ENCODE assay signal across 26 cellular contexts in genomic region chr13:100537486-100537885, GRCh38.
"Had no signal": no experiment of that assay in that cellular context is flagged by ENCODE, and none has a peak within 500 bp of the region (broad histone marks: within the 10 kb centered on the region; RNA-seq: fewer than 3 reads in every experiment).

No MANE protein-coding gene starts in this region.

- H3K4me2 ChIP-seq: SK-N-SH, smooth muscle cell had no signal

- H3K27ac ChIP-seq: esophagus muscularis mucosa, heart left ventricle, sigmoid colon, upper lobe of right lung had no signal

- H3K27me3 ChIP-seq: esophagus muscularis mucosa, heart left ventricle, sigmoid colon, upper lobe of right lung had no signal

- ATAC-seq: activated CD4-positive, alpha-beta T cell treated with anti-CD3 and anti-CD28 coated beads for 36 hours; activated naive CD4-positive, alpha-beta T cell treated with anti-CD3 and anti-CD28 coated beads, Interleukin-2, amount 50 U/mL, for 72 hours; effector memory CD8-positive, alpha-beta T cell; left cardiac atrium; upper lobe of right lung had no signal

- H3K9ac ChIP-seq: SK-N-SH had no signal

- DNase-seq: activated B cell treated with CpG ODN at 0.5 μM for 24 hours; activated CD4-positive, alpha-beta T cell treated with anti-CD3 and anti-CD28 coated beads for 36 hours; activated CD4-positive, alpha-beta T cell treated with anti-CD3 and anti-CD28 coated beads, Interleukin-2, amount 50 U/mL, for 4 hours; activated gamma-delta T cell; activated T-cell treated with anti-CD3 and anti-CD28 coated beads for 4 hours; dermis blood vessel endothelial cell; effector memory CD8-positive, alpha-beta T cell; heart left ventricle; islet precursor cell; left cardiac atrium; midbrain; retina; sigmoid colon; SK-N-SH; stimulated activated CD4-positive, alpha-beta T cell treated with anti-CD3 and anti-CD28 coated beads, Interleukin-15, amount 100 ng/mL, for 24 hours; stimulated activated CD8-positive, alpha-beta memory T cell treated with anti-CD3 and anti-CD28 coated beads, Interleukin-4, amount 100 ng/mL, for 48 hours; stimulated activated naive CD4-positive, alpha-beta T cell treated with Interleukin-2 at 50 U/mL for 16 hours; T-helper 9 cell; upper lobe of right lung had no signal

- H3K36me3 Mint-ChIP-seq: activated naive CD4-positive, alpha-beta T cell treated with anti-CD3 and anti-CD28 coated beads, Interleukin-2, amount 50 U/mL, for 72 hours had no signal

- H3K4me3 ChIP-seq: esophagus muscularis mucosa, heart left ventricle, sigmoid colon, smooth muscle cell, upper lobe of right lung had no signal

- H3K4me1 ChIP-seq: esophagus muscularis mucosa, sigmoid colon had no signal

- H3K4me3 Mint-ChIP-seq: activated B cell treated with CpG ODN at 0.5 μM for 24 hours; activated CD4-positive, alpha-beta T cell treated with anti-CD3 and anti-CD28 coated beads for 36 hours; activated T-helper 1 cell treated with anti-CD3 and anti-CD28 coated beads, Interleukin-12 subunit alpha, Interleukin-12 subunit beta, Interleukin-2, Interleukin-4 antibody, amounts not matched to agents 30 ng/mL and 10 ng/mL and 1 ng/mL, durations not matched to agents 14 hours and 24 hours and 36 hours; brain; effector memory CD8-positive, alpha-beta T cell; nephron had no signal

- H3K9me3 ChIP-seq: esophagus muscularis mucosa, sigmoid colon, SK-N-SH, upper lobe of right lung had no signal

- H3K9me3 Mint-ChIP-seq: activated B cell treated with CpG ODN at 0.5 μM for 24 hours; activated naive CD4-positive, alpha-beta T cell treated with anti-CD3 and anti-CD28 coated beads, Interleukin-2, amount 50 U/mL, for 72 hours; activated T-helper 1 cell treated with anti-CD3 and anti-CD28 coated beads, Interleukin-12 subunit alpha, Interleukin-12 subunit beta, Interleukin-2, Interleukin-4 antibody, amounts not matched to agents 30 ng/mL and 10 ng/mL and 1 ng/mL, durations not matched to agents 14 hours and 24 hours and 36 hours; effector memory CD8-positive, alpha-beta T cell had no signal

- H3K27ac Mint-ChIP-seq: activated B cell treated with CpG ODN at 0.5 μM for 24 hours; activated CD4-positive, alpha-beta T cell treated with anti-CD3 and anti-CD28 coated beads for 36 hours; activated naive CD4-positive, alpha-beta T cell treated with anti-CD3 and anti-CD28 coated beads, Interleukin-2, amount 50 U/mL, for 72 hours; activated T-helper 1 cell treated with anti-CD3 and anti-CD28 coated beads, Interleukin-12 subunit alpha, Interleukin-12 subunit beta, Interleukin-2, Interleukin-4 antibody, amounts not matched to agents 30 ng/mL and 10 ng/mL and 1 ng/mL, durations not matched to agents 14 hours and 24 hours and 36 hours; brain; nephron; progenitor cell of endocrine pancreas had no signal

- H3K27me3 Mint-ChIP-seq: activated B cell treated with CpG ODN at 0.5 μM for 24 hours; activated CD4-positive, alpha-beta T cell treated with anti-CD3 and anti-CD28 coated beads for 36 hours; effector memory CD8-positive, alpha-beta T cell; progenitor cell of endocrine pancreas had no signal

- H3K9me2 ChIP-seq: SK-N-SH had no signal

- H3K36me3 ChIP-seq: upper lobe of right lung had no signal
